In the genomic region with DNA sequence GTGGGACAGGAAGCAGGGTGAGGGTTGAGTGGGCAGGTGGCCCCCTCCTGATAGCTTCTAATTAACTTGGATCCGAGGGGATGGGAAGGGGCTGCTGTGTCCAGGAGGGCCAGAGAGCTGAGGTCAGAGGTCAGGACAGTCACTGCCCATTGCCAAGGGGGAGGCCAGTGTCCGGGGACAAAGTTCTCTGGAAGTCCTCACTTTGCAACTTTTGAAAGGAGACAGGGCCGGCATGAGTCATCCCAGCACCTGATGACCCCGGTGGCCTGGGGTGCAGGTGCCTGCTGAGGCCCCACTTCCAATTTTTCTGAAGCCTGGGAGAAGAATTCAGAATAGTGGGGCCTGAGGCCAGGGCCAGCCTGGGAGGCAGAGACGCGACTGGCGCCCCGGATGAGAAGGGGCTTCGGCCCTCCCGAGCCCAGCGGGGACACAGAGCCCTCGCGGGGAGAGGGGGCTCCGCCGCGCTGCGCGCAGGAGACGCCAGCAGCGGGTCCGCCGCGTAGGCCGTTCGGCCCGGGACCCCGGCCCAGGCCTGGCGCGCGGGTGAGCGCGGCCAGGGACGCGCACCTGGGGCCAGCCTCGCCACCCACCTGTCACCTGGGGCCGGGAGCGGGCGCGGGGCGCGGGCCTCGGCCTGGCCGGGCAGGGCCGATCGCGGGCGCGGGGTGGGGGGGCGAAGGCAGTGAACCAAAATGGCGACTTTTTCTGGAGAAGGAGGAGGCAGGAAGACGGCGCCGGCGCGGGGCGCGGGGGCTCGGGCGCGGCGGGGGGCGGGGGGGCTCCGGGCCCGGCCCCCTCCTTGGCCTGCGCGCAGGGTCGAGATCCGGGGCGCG, we compare ENCODE assay signal across 1 cellular context.
TF ChIP-seq lines count a peak whose summit lies in the region.

No MANE protein-coding gene starts in this region.

TF ChIP-seq in liver, 16 proteins besides CTCF, POLR2A, EP300 and RAD21 (continued from another document):
- TF ChIP-seq, protein P1, sequence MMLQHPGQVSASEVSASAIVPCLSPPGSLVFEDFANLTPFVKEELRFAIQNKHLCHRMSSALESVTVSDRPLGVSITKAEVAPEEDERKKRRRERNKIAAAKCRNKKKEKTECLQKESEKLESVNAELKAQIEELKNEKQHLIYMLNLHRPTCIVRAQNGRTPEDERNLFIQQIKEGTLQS (IDR thresholded peaks at IDR 0.05): peak; percentile 97
- TF ChIP-seq FOXA1 (IDR thresholded peaks at IDR 0.05) (no peak), HNF4A (conservative IDR thresholded peaks at IDR 0.05) (peak; percentile 89 to 94), EGR1 (IDR thresholded peaks at IDR 0.05; ENCODE audit: low read depth in 2 of 2) (no peak), RXRA (IDR thresholded peaks at IDR 0.05) (peak; percentile 74 to 83), SP1 (IDR thresholded peaks at IDR 0.05) (peak; percentile 75), JUND (IDR thresholded peaks at IDR 0.05) (peak; percentile 99)
- TF ChIP-seq, protein P2, sequence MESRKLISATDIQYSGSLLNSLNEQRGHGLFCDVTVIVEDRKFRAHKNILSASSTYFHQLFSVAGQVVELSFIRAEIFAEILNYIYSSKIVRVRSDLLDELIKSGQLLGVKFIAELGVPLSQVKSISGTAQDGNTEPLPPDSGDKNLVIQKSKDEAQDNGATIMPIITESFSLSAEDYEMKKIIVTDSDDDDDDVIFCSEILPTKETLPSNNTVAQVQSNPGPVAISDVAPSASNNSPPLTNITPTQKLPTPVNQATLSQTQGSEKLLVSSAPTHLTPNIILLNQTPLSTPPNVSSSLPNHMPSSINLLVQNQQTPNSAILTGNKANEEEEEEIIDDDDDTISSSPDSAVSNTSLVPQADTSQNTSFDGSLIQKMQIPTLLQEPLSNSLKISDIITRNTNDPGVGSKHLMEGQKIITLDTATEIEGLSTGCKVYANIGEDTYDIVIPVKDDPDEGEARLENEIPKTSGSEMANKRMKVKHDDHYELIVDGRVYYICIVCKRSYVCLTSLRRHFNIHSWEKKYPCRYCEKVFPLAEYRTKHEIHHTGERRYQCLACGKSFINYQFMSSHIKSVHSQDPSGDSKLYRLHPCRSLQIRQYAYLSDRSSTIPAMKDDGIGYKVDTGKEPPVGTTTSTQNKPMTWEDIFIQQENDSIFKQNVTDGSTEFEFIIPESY (IDR thresholded peaks at IDR 0.05): no peak
